ENCODE assay signal across 8 cellular contexts in genomic region chr2:120675460-120676130, GRCh38.
DNase-seq lines count a peak whose midpoint lies in the region; ATAC-seq and TF ChIP-seq lines count a peak whose summit lies in the region.

No MANE protein-coding gene starts in this region.

- H2AFZ ChIP-seq in fibroblast of lung (ENCODE audit: low read length), result no peak overlapping the region

- H3K27ac ChIP-seq in fibroblast of lung (ENCODE audit: insufficient read depth, low read length) (no peak overlapping the region), uterus (no peak overlapping the region), vagina (no peak overlapping the region)

- H4K20me1 ChIP-seq in fibroblast of lung (ENCODE audit: control insufficient read depth, extremely low read depth, insufficient read depth, low read length), result no peaks in the 10 kb centered on the region

- ATAC-seq in activated CD8-positive, alpha-beta T cell treated with anti-CD3 and anti-CD28 coated beads, Interleukin-2, amount 10 ng/mL, durations not matched to agents 7 days and 5 days, result peak; percentile 43

- H3K9ac ChIP-seq in fibroblast of lung (ENCODE audit: insufficient read depth, low read length), result no peak overlapping the region

- POLR2A ChIA-PET in activated CD8-positive, alpha-beta T cell treated with anti-CD3 and anti-CD28 coated beads, Interleukin-2, amount 10 ng/mL, durations not matched to agents 7 days and 5 days (lab: Charles Lee), result no interaction called here

- H3K27me3 ChIP-seq in fibroblast of lung (ENCODE audit: control insufficient read depth, insufficient read depth, low read length) (peaks cover 9% of the 10 kb centered on the region), uterus (no peaks in the 10 kb centered on the region), vagina (no peaks in the 10 kb centered on the region)

- TF ChIP-seq CTCF in fibroblast of lung (conservative IDR thresholded peaks at IDR 0.05 in 1 of 2, IDR thresholded peaks at IDR 0.05 in 1 of 2; ENCODE audit: low read depth in 1 of 2, low read length in 2 of 2) (peak; percentile 71 to 75), neural crest cell (conservative IDR thresholded peaks at IDR 0.05) (peak; percentile 84), uterus (IDR thresholded peaks at IDR 0.05) (peak; percentile 57 to 70 (median 60)), vagina (IDR thresholded peaks at IDR 0.05) (peak in 1 of 3 experiments; percentile 63)

- DNase-seq in NCI-H526 (lab: John Stamatoyannopoulos, UW), result peak; percentile 15 to 75
- no peak for DNase-seq in NCI-H526 treated with DMSO at 0.1 percent for 48 hours (lab: John Stamatoyannopoulos, UW)
- DNase-seq in NCI-H1048 (lab: John Stamatoyannopoulos, UW), result peak; percentile 46
- peak; percentile 55 for DNase-seq in activated CD8-positive, alpha-beta T cell treated with anti-CD3 and anti-CD28 coated beads, Interleukin-2, amount 10 ng/mL, durations not matched to agents 7 days and 5 days
- peak in 1 of 2 donors; percentile 61 for DNase-seq in fibroblast of lung (ENCODE audit: low read depth in 2 of 2)
- peak; percentile 67 for DNase-seq in neural crest cell (ENCODE audit: low read depth, low spot score)
- DNase-seq in uterus, result peak; percentile 38 to 45
- no peak for DNase-seq in vagina (ENCODE audit: extremely low spot score in 2 of 2)

- no peaks in the 10 kb centered on the region for H3K9me3 Mint-ChIP-seq in activated CD8-positive, alpha-beta T cell treated with anti-CD3 and anti-CD28 coated beads, Interleukin-2, amount 10 ng/mL, durations not matched to agents 7 days and 5 days (ENCODE audit: insufficient read depth)
- H3K9me3 Mint-ChIP-seq in neural crest cell, result no peaks in the 10 kb centered on the region

- no peaks in the 10 kb centered on the region for H3K36me3 Mint-ChIP-seq in activated CD8-positive, alpha-beta T cell treated with anti-CD3 and anti-CD28 coated beads, Interleukin-2, amount 10 ng/mL, durations not matched to agents 7 days and 5 days (ENCODE audit: low read depth)
- H3K36me3 Mint-ChIP-seq in neural crest cell (ENCODE audit: low read depth), result no peaks in the 10 kb centered on the region

- no peaks in the 10 kb centered on the region for H3K4me1 ChIP-seq in fibroblast of lung (ENCODE audit: control insufficient read depth, extremely low read depth, insufficient read depth, low read length)
- H3K4me1 ChIP-seq in uterus, result no peaks in the 10 kb centered on the region
- no peaks in the 10 kb centered on the region for H3K4me1 ChIP-seq in vagina

- no peak overlapping the region for H3K27ac Mint-ChIP-seq in activated CD8-positive, alpha-beta T cell treated with anti-CD3 and anti-CD28 coated beads, Interleukin-2, amount 10 ng/mL, durations not matched to agents 7 days and 5 days
- no peak overlapping the region for H3K27ac Mint-ChIP-seq in neural crest cell (ENCODE audit: unreplicated experiment)

- H3K36me3 ChIP-seq in fibroblast of lung (ENCODE audit: control insufficient read depth, insufficient read depth, low read length), result no peaks in the 10 kb centered on the region
- H3K36me3 ChIP-seq in uterus, result no peaks in the 10 kb centered on the region
- no peaks in the 10 kb centered on the region for H3K36me3 ChIP-seq in vagina

- H3K4me2 ChIP-seq in fibroblast of lung (ENCODE audit: extremely low read depth, insufficient read depth, low read length), result no peak overlapping the region

- TF ChIP-seq POLR2A in uterus (IDR thresholded peaks at IDR 0.05) (no peak), vagina (IDR thresholded peaks at IDR 0.05) (no peak)

- no peak overlapping the region for H3K4me3 Mint-ChIP-seq in activated CD8-positive, alpha-beta T cell treated with anti-CD3 and anti-CD28 coated beads, Interleukin-2, amount 10 ng/mL, durations not matched to agents 7 days and 5 days
- no peak overlapping the region for H3K4me3 Mint-ChIP-seq in neural crest cell

- CTCF ChIA-PET in activated CD8-positive, alpha-beta T cell treated with anti-CD3 and anti-CD28 coated beads, Interleukin-2, amount 10 ng/mL, durations not matched to agents 7 days and 5 days (lab: Charles Lee), result interaction anchor here (1.0 to 1.3 kb wide), 5 partner anchors 11 to 972 kb away, joined by 3 to 8 read pairs (median 3); no protein-coding TSS in a partner anchor

- no peaks in the 10 kb centered on the region for H3K79me2 ChIP-seq in fibroblast of lung (ENCODE audit: control insufficient read depth, insufficient read depth, low read length)

- intact Hi-C loops in uterus (cut with DNase I; ENCODE audit: low total_unique reads), result loop anchor here (5.0 kb wide), 1 partner anchor 333 kb away; no protein-coding TSS in a partner anchor
- intact Hi-C loops in vagina (cut with DNase I), result loop anchor here (10.0 kb wide), 1 partner anchor 131 kb away; no protein-coding TSS in a partner anchor

- H3K9me3 ChIP-seq in fibroblast of lung (ENCODE audit: control insufficient read depth, insufficient read depth, low read depth, low read length) (no peaks in the 10 kb centered on the region), uterus (no peaks in the 10 kb centered on the region), vagina (no peaks in the 10 kb centered on the region)

- H3K4me3 ChIP-seq in fibroblast of lung (replicated peaks in 1 of 4; ENCODE audit: control extremely low read depth in 1 of 4, insufficient read depth in 1 of 4, low read depth in 3 of 4, low read length in 4 of 4) (no peak overlapping the region), uterus (no peak overlapping the region), vagina (no peak overlapping the region)

- no peaks in the 10 kb centered on the region for H3K4me1 Mint-ChIP-seq in activated CD8-positive, alpha-beta T cell treated with anti-CD3 and anti-CD28 coated beads, Interleukin-2, amount 10 ng/mL, durations not matched to agents 7 days and 5 days (ENCODE audit: low read depth)
- no peaks in the 10 kb centered on the region for H3K4me1 Mint-ChIP-seq in neural crest cell

- peaks cover 16% of the 10 kb centered on the region for H3K27me3 Mint-ChIP-seq in activated CD8-positive, alpha-beta T cell treated with anti-CD3 and anti-CD28 coated beads, Interleukin-2, amount 10 ng/mL, durations not matched to agents 7 days and 5 days (ENCODE audit: low read depth)
- H3K27me3 Mint-ChIP-seq in neural crest cell (ENCODE audit: low read depth), result peaks cover 45% of the 10 kb centered on the region

Comparison
In these comparisons a context has a peak if more than half of its experiments do, and no peak if none do; other contexts are left out.
1. DNase-seq: peak in NCI-H526 (2 of 2), NCI-H1048 (single experiment), activated CD8-positive, alpha-beta T cell treated with anti-CD3 and anti-CD28 coated beads, Interleukin-2, amount 10 ng/mL, durations not matched to agents 7 days and 5 days (single experiment), neural crest cell (single experiment) and uterus (2 of 2); none in NCI-H526 treated with DMSO at 0.1 percent for 48 hours (single experiment) and vagina (0 of 2).